ENCODE assay signal across 27 cellular contexts in the genomic region with DNA sequence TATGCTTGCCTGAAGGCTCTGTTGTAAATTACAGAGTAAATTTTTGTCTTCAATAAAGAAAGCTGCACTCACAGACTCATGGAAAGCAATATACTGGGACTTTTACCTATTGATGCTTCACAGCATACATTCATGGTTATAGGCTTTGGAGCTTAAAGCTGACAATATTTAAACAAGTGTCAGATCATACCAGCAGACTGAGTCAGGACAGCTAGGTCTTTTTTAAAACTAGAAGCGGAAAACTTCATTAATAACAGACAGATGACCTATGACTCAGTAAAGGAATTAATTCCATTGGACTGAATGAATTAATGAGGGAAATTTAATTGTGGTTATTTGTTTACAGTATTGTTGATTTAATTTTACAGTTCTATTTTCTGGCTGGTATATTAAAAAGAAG.
"Had no signal": no experiment of that assay in that cellular context is flagged by ENCODE, and none has a peak within 500 bp of the region (broad histone marks: within the 10 kb centered on the region; RNA-seq: fewer than 3 reads in every experiment).

No MANE protein-coding gene starts in this region.

- H3K79me2 ChIP-seq: parathyroid adenoma had no signal

- DNase-seq: hippocampal formation; kidney glomerular epithelial cell; left colon; left lung; lower lobe of right lung; mammary epithelial cell; mesenchymal stem cell; naive thymus-derived CD8-positive, alpha-beta T cell; nucleus accumbens; psoas muscle; right lobe of liver; stimulated activated CD4-positive, alpha-beta T cell treated with anti-CD3 and anti-CD28 coated beads, Interleukin-1b, Interleukin-23, amount 100 ng/mL, for 48 hours; stimulated activated CD4-positive, alpha-beta T cell treated with anti-CD3 and anti-CD28 coated beads, Interleukin-2, amount 100 ng/mL, for 48 hours; stimulated activated CD4-positive, alpha-beta T cell treated with anti-CD3 and anti-CD28 coated beads, Interleukin-4, amount 100 ng/mL, for 4 hours; stimulated activated CD8-positive, alpha-beta memory T cell treated with anti-CD3 and anti-CD28 coated beads, Interleukin-4, amount 100 ng/mL, for 48 hours; stimulated activated naive CD4-positive, alpha-beta T cell treated with Interleukin-2 at 50 U/mL for 16 hours; stimulated activated naive CD8-positive, alpha-beta T cell treated with anti-CD3 and anti-CD28 coated beads, Interleukin-15, amount 100 ng/mL, for 72 hours; substantia nigra; uterus had no signal

- H3K4me1 Mint-ChIP-seq: naive thymus-derived CD8-positive, alpha-beta T cell; nephron; neural crest cell; stimulated activated memory B cell treated with anti-CD40 and anti-IgM and Interleukin-4, amounts not matched to agents 10 μg/mL and 1 μg/mL and 100 μg/mL, for 72 hours; stimulated activated naive CD8-positive, alpha-beta T cell treated with anti-CD3 and anti-CD28 coated beads, Interleukin-15, amount 100 ng/mL, for 72 hours had no signal

- H3K4me3 Mint-ChIP-seq: naive thymus-derived CD8-positive, alpha-beta T cell; nephron; neural crest cell; stimulated activated memory B cell treated with anti-CD40 and anti-IgM and Interleukin-4, amounts not matched to agents 10 μg/mL and 1 μg/mL and 100 μg/mL, for 72 hours; stimulated activated naive CD8-positive, alpha-beta T cell treated with anti-CD3 and anti-CD28 coated beads, Interleukin-15, amount 100 ng/mL, for 72 hours; type B pancreatic cell had no signal

- H3K36me3 ChIP-seq: left lung, lower lobe of right lung, right atrium auricular region, right lobe of liver, tibial nerve, uterus had no signal

- H3K27me3 Mint-ChIP-seq: naive thymus-derived CD8-positive, alpha-beta T cell; stimulated activated memory B cell treated with anti-CD40 and anti-IgM and Interleukin-4, amounts not matched to agents 10 μg/mL and 1 μg/mL and 100 μg/mL, for 72 hours; stimulated activated naive CD8-positive, alpha-beta T cell treated with anti-CD3 and anti-CD28 coated beads, Interleukin-15, amount 100 ng/mL, for 72 hours; type B pancreatic cell had no signal

- H2AFZ ChIP-seq: parathyroid adenoma had no signal

- H3K27ac ChIP-seq: left lung, lower lobe of right lung, parathyroid adenoma, psoas muscle, right atrium auricular region, right lobe of liver, tibial nerve, uterus had no signal

- H3K4me2 ChIP-seq: smooth muscle cell had no signal

- H3K9ac ChIP-seq: parathyroid adenoma had no signal

- H3K27ac Mint-ChIP-seq: naive thymus-derived CD8-positive, alpha-beta T cell; nephron; stimulated activated memory B cell treated with anti-CD40 and anti-IgM and Interleukin-4, amounts not matched to agents 10 μg/mL and 1 μg/mL and 100 μg/mL, for 72 hours; stimulated activated naive CD8-positive, alpha-beta T cell treated with anti-CD3 and anti-CD28 coated beads, Interleukin-15, amount 100 ng/mL, for 72 hours; type B pancreatic cell had no signal

- H3K4me1 ChIP-seq: left lung, lower lobe of right lung, parathyroid adenoma, psoas muscle, right atrium auricular region, right lobe of liver, tibial nerve, uterus had no signal

- H3K9me3 ChIP-seq: left lung, lower lobe of right lung, right atrium auricular region, right lobe of liver, uterus had no signal

- ATAC-seq: left colon; left lung; lower lobe of right lung; naive thymus-derived CD8-positive, alpha-beta T cell; psoas muscle; right lobe of liver; stimulated activated memory B cell treated with anti-CD40 and anti-IgM and Interleukin-4, amounts not matched to agents 10 μg/mL and 1 μg/mL and 100 μg/mL, for 72 hours; stimulated activated naive CD8-positive, alpha-beta T cell treated with anti-CD3 and anti-CD28 coated beads, Interleukin-15, amount 100 ng/mL, for 72 hours had no signal

- H3K4me3 ChIP-seq: left lung, lower lobe of right lung, psoas muscle, right atrium auricular region, right lobe of liver, smooth muscle cell, tibial nerve, uterus had no signal

- H3K27me3 ChIP-seq: left lung, right atrium auricular region, right lobe of liver, tibial nerve, uterus had no signal

- H3K9me3 Mint-ChIP-seq: type B pancreatic cell had no signal

- H3K36me3 Mint-ChIP-seq: naive thymus-derived CD8-positive, alpha-beta T cell; stimulated activated memory B cell treated with anti-CD40 and anti-IgM and Interleukin-4, amounts not matched to agents 10 μg/mL and 1 μg/mL and 100 μg/mL, for 72 hours; type B pancreatic cell had no signal
